In genomic region chr7:24825931-24826661, GRCh38 we compare ENCODE assay signal across 8 cellular contexts.
A peak's percentile ranks its signal among the peaks of the same experiment; 100 is the strongest.
DNase-seq lines count a peak whose midpoint lies in the region; ATAC-seq and TF ChIP-seq lines count a peak whose summit lies in the region.

No MANE protein-coding gene starts in this region.

- TF ChIP-seq POLR2A in esophagus squamous epithelium (IDR thresholded peaks at IDR 0.05), result no peak

- H3K9me3 ChIP-seq in SU-DHL-6 (ENCODE audit: insufficient read depth, low read length) (no peaks in the 10 kb centered on the region), esophagus squamous epithelium (no peaks in the 10 kb centered on the region)

- DNase-seq in NCI-H510A (lab: John Stamatoyannopoulos, UW) (peak; percentile 9), NCI-H510A treated with DMSO at 0.1 percent for 48 hours (lab: John Stamatoyannopoulos, UW) (no peak), esophagus squamous epithelium (lab: John Stamatoyannopoulos, UW) (no peak), sciatic nerve (ENCODE audit: low spot score) (no peak), NOMO-1 treated with dmso at 0.1 percent for 144 hours (lab: John Stamatoyannopoulos, UW; ENCODE audit: unreplicated experiment) (no peak), middle frontal gyrus (ENCODE audit: extremely low spot score, low spot score) (no peak)

- H3K4me3 ChIP-seq in SU-DHL-6 (ENCODE audit: insufficient read depth, low read length, poor library complexity, severe bottlenecking) (no peak overlapping the region), esophagus squamous epithelium (peak overlapping the region in 1 of 4 donors; percentile 2)

- intact Hi-C loops in esophagus squamous epithelium (cut with DNase I), result loop anchor here (5.0 kb wide), 1 partner anchor 151 kb away; no protein-coding TSS in a partner anchor
- intact Hi-C loops in sciatic nerve (cut with DNase I), result no loop called here

- no peak overlapping the region for H3K4me2 ChIP-seq in SU-DHL-6 (ENCODE audit: low read depth, low read length, poor library complexity, severe bottlenecking)

- TF ChIP-seq CTCF in SU-DHL-6 (IDR thresholded peaks at IDR 0.05; ENCODE audit: insufficient read depth, low read length, poor library complexity, severe bottlenecking) (no peak), esophagus squamous epithelium (IDR thresholded peaks at IDR 0.05) (no peak)

- H3K79me2 ChIP-seq in SU-DHL-6 (ENCODE audit: insufficient read depth, low read length), result no peaks in the 10 kb centered on the region

- H3K4me1 ChIP-seq in esophagus squamous epithelium, result peaks cover 6 to 65% (median 35%) of the 10 kb centered on the region in 3 donors

- H3K9ac ChIP-seq in SU-DHL-6 (ENCODE audit: low read length), result no peak overlapping the region

- H3K9me2 ChIP-seq in SU-DHL-6 (replicated peaks; ENCODE audit: insufficient read depth, low read length), result no peaks in the 10 kb centered on the region

- peaks cover 49% of the 10 kb centered on the region for H3F3A ChIP-seq in SU-DHL-6 (ENCODE audit: insufficient read depth)

- H3K27ac ChIP-seq in SU-DHL-6 (ENCODE audit: low read depth, low read length) (peak overlapping the region; percentile 11), esophagus squamous epithelium (peak overlapping the region; percentile 77 to 87 (median 82))

- no peaks in the 10 kb centered on the region for H4K20me1 ChIP-seq in SU-DHL-6 (ENCODE audit: low read depth, low read length)

- 30 to 60% methylated on average over 5 to 6 of the region's 6 CpGs for WGBS in esophagus squamous epithelium, 2 donors

- H3K36me3 ChIP-seq in SU-DHL-6 (ENCODE audit: low read length) (peaks cover 16% of the 10 kb centered on the region), esophagus squamous epithelium (no peaks in the 10 kb centered on the region)

- ATAC-seq in sciatic nerve, result peak; percentile 69
- ATAC-seq in HG02970 (IDR thresholded peaks at IDR 0.05; ENCODE audit: low FRiP score, unreplicated experiment), result no peak

- no peak overlapping the region for H2AFZ ChIP-seq in SU-DHL-6 (ENCODE audit: low read depth, low read length, severe bottlenecking)

- no peaks in the 10 kb centered on the region for H3K27me3 ChIP-seq in SU-DHL-6 (ENCODE audit: low read length)
- H3K27me3 ChIP-seq in esophagus squamous epithelium, result no peaks in the 10 kb centered on the region
